ENCODE assay signal across 1 cellular context in the genomic region with DNA sequence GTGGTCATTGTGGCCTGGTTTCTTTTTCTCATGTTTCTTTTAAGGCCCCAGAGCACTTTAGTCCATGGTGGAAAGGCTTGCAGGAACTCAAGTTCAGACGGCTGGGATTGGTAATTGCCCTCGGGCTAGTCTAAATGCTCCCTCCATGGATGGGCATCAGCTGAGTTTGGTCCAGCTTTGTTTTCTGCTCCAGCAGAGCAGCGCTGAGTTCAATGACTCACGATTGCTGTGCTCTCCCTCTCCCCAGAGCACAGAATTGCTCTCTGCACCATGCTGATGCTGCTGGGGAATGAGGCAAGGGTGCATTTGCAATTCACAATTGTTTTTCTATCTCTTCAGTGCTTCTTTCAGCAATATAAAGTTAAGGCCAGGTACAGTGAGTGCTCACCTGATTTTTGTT.
TF ChIP-seq lines count a peak whose summit lies in the region.

No MANE protein-coding gene starts in this region.

TF ChIP-seq in HepG2, 621 proteins besides CTCF, POLR2A, EP300 and RAD21:
- TF ChIP-seq ZMYM2 (CRISPR knock-in tag; IDR thresholded peaks at IDR 0.05), result no peak
- no peak for TF ChIP-seq ZFAT (CRISPR knock-in tag; conservative IDR thresholded peaks at IDR 0.05)
- no peak for TF ChIP-seq MAZ (IDR thresholded peaks at IDR 0.05; ENCODE audit: borderline replicate concordance, low read depth, low read length)
- no peak for TF ChIP-seq MAZ (CRISPR knock-in tag; IDR thresholded peaks at IDR 0.05; ENCODE audit: low read depth)
- no peak for TF ChIP-seq RXRB (CRISPR knock-in tag; IDR thresholded peaks at IDR 0.05; ENCODE audit: borderline replicate concordance)
- TF ChIP-seq ARNTL (CRISPR knock-in tag; IDR thresholded peaks at IDR 0.05), result no peak
- TF ChIP-seq CENPX (CRISPR knock-in tag; IDR thresholded peaks at IDR 0.05), result no peak
